Comparison of ENCODE assay signal across 8 cellular contexts in genomic region chr1:26234644-26235384, GRCh38.
DNase-seq lines count a peak whose midpoint lies in the region; ATAC-seq and TF ChIP-seq lines count a peak whose summit lies in the region.

No MANE protein-coding gene starts in this region.

- TF ChIP-seq CTCF in C4-2B (conservative IDR thresholded peaks at IDR 0.05) = no peak

- peak; percentile 36 for DNase-seq in MV-4-11 (lab: John Stamatoyannopoulos, UW)
- peak; percentile 40 for DNase-seq in iPS-NIHi7 (ENCODE audit: extremely low spot score)
- DNase-seq in stimulated activated CD4-positive, alpha-beta T cell treated with anti-CD3 and anti-CD28 coated beads, Interleukin-1b, Interleukin-23, amount 100 ng/mL, for 24 hours (ENCODE audit: low read depth in 4 of 4, low spot score in 1 of 4) = peak in 3 of 4 experiments; percentile 7 to 16 (median 12)
- no peak for DNase-seq in NCI-H2029 treated with DMSO at 0.1 percent for 48 hours (lab: John Stamatoyannopoulos, UW)

- ATAC-seq in GM18907 (IDR thresholded peaks at IDR 0.05; ENCODE audit: unreplicated experiment) (peak; percentile 21), GM21723 (IDR thresholded peaks at IDR 0.05; ENCODE audit: unreplicated experiment) (no peak)

- H3K27ac ChIP-seq in C4-2B (peak overlapping the region; percentile 85), angular gyrus (ENCODE audit: low read depth, low read length) (peak overlapping the region; percentile 85)
